In the genomic region with DNA sequence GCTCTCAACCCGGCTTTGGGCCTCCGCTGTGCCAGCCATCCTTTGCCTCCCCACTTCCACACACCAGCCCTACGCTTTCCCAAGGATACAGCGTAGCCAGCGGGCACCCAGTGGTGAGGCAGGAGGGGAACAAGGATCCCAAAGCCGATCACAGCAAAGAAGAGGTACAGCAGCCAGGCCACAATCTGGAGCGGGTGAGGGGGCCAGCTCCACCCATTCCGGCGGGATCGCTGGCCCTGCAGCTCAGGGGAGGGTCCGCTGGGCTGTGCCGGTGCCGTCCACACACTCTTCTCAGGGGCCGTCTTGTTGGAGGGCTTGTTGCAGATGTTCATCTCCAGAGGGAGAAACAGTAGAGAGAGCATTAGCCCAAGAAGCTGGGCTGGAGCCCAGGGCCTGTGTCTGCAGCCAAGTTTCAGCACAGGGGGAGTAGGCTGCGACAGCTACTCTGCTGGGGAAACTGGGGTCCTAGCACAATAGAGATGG, we compare ENCODE assay signal across 1 cellular context.
TF ChIP-seq lines count a peak whose summit lies in the region.

No MANE protein-coding gene starts in this region.

TF ChIP-seq in IMR-90, 13 proteins besides CTCF, POLR2A, EP300 and RAD21 (continued from another document):
- TF ChIP-seq, protein P1, sequence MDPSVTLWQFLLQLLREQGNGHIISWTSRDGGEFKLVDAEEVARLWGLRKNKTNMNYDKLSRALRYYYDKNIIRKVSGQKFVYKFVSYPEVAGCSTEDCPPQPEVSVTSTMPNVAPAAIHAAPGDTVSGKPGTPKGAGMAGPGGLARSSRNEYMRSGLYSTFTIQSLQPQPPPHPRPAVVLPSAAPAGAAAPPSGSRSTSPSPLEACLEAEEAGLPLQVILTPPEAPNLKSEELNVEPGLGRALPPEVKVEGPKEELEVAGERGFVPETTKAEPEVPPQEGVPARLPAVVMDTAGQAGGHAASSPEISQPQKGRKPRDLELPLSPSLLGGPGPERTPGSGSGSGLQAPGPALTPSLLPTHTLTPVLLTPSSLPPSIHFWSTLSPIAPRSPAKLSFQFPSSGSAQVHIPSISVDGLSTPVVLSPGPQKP (IDR thresholded peaks at IDR 0.05; ENCODE audit: borderline replicate concordance, low read depth, low read length): no peak
- no peak for TF ChIP-seq SMC3 (IDR thresholded peaks at IDR 0.05; ENCODE audit: low read depth, low read length)
